8 cellular contexts compared by ENCODE assay signal in the genomic region with DNA sequence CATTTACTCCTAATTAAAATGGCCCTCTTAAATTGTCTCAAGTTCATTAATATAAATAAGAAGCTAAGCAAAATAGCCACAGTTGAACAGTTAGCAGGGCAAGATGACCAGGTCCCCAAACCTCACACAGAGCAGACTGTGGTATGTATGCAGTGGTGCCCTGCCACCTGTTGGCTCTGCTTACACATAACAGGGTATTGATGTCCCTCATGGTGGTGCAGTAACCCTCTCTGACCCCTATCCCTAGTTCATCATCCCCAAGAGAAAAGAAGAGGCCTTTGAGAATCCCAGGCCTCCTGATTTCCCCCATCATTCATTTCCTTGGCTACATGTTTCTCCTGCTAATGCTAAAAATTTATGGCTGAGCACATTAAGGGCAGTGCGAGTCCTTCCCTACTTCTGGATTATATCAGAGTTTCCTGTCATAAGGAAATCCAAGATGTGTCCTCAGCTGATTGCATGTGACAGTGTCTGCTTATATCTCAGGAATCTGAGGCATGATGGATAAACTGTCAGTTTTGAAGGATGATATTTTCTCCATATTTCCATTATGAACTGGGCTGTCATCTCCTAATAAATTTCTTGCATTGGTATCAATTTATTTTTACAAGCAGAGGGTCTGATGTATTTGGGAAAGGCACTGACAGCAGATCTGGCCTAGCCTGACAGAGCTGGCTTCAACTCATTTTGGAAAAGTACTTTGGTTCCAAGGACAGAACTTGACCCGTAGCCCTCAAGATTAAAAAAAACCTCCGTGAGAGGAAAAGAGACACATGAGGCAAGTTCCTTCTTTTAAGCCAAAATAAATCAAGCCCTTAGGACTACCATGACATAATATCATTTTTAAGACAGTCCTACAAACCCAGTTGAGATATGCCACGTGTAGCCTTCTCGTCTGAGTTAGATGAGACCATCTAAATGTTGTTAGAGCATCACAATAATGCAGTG.
DNase-seq lines count a peak whose midpoint lies in the region; ATAC-seq, FAIRE-seq and TF ChIP-seq lines count a peak whose summit lies in the region.

No MANE protein-coding gene starts in this region.

- no peaks in the 10 kb centered on the region for H3K9me3 ChIP-seq in endothelial cell of umbilical vein (replicated peaks; ENCODE audit: control insufficient read depth, insufficient read depth, low read length)

- no TSS peak for BruUV-seq in endothelial cell of umbilical vein (replicated peaks; lab: Mats Ljungman, UMichigan)

- H3K27ac ChIP-seq in GM23338 (ENCODE audit: low read depth) (no peak overlapping the region), endothelial cell of umbilical vein (ENCODE audit: insufficient read depth, low read depth, low read length) (no peak overlapping the region)

- peak; percentile 98 for ATAC-seq in GM23338
- peak; percentile 83 for ATAC-seq in sciatic nerve

- TF ChIP-seq POLR2A in endothelial cell of umbilical vein (IDR thresholded peaks at IDR 0.05; ENCODE audit: low read depth, low read length): no peak

- H3K27me3 ChIP-seq in GM23338 (ENCODE audit: insufficient read depth) (no peaks in the 10 kb centered on the region), endothelial cell of umbilical vein (ENCODE audit: control insufficient read depth in 2 of 2, insufficient read depth in 2 of 2, low read length in 2 of 2) (no peaks in the 10 kb centered on the region)

- peak; percentile 4 for DNase-seq in NCI-H1694 (lab: John Stamatoyannopoulos, UW)
- no peak for DNase-seq in NCI-H1694 treated with DMSO at 0.1 percent for 48 hours (lab: John Stamatoyannopoulos, UW)
- DNase-seq in GM23338 (ENCODE audit: low spot score): peak; percentile 81
- peak; percentile 53 for DNase-seq in NCI-H146 (lab: John Stamatoyannopoulos, UW)
- peak; percentile 32 for DNase-seq in endothelial cell of umbilical vein (ENCODE audit: low read depth, low spot score)
- no peak for DNase-seq in sciatic nerve (ENCODE audit: low spot score)
- DNase-seq in dedifferentiated amniotic fluid mesenchymal stem cell (ENCODE audit: extremely low spot score): no peak
- DNase-seq in mesenteric fat pad (ENCODE audit: low spot score): no peak

- H3K4me1 ChIP-seq in GM23338 (ENCODE audit: insufficient read depth) (peaks cover 7% of the 10 kb centered on the region; the same call in 1 of the 2 replicates), endothelial cell of umbilical vein (ENCODE audit: control insufficient read depth, extremely low read depth, insufficient read depth, low read length) (peaks cover 6% of the 10 kb centered on the region)

- CTCF ChIA-PET in endothelial cell of umbilical vein (lab: Charles Lee): interaction anchor here (3.1 kb wide), 1 partner anchor 9 kb away, joined by 9 read pairs; no protein-coding TSS in a partner anchor

- POLR2A ChIA-PET in endothelial cell of umbilical vein (lab: Charles Lee): no interaction called here

- H3K9me2 ChIP-seq in GM23338 (ENCODE audit: insufficient read depth): peaks cover 10% of the 10 kb centered on the region; the same call in 1 of the 2 replicates

- TF ChIP-seq CTCF in GM23338 (conservative IDR thresholded peaks at IDR 0.05; ENCODE audit: low read depth in 2 of 2): peak; percentile 69 to 87
- TF ChIP-seq CTCF in endothelial cell of umbilical vein (IDR thresholded peaks at IDR 0.05; ENCODE audit: extremely low read depth in 1 of 2, insufficient read depth in 1 of 2, low read depth in 1 of 2, low read length in 2 of 2): peak; percentile 39 to 57

- H2AFZ ChIP-seq in GM23338 (no peak overlapping the region), endothelial cell of umbilical vein (ENCODE audit: low read depth, low read length) (no peak overlapping the region)

- no peak overlapping the region for H3K27ac Mint-ChIP-seq in GM23338

- H3K27me3 Mint-ChIP-seq in GM23338 (ENCODE audit: insufficient read depth, low read depth, poor library complexity): peaks cover 2% of the 10 kb centered on the region

- no peaks in the 10 kb centered on the region for H3F3A ChIP-seq in GM23338 (replicated peaks; ENCODE audit: low read depth)

- no peaks in the 10 kb centered on the region for H3K36me3 ChIP-seq in GM23338 (ENCODE audit: insufficient read depth)
- no peaks in the 10 kb centered on the region for H3K36me3 ChIP-seq in endothelial cell of umbilical vein (ENCODE audit: control insufficient read depth in 2 of 2, extremely low read depth in 1 of 2, insufficient read depth in 2 of 2, low read length in 2 of 2)

- no peak overlapping the region for H3K4me3 Mint-ChIP-seq in GM23338

- H3K4me2 ChIP-seq in GM23338 (no peak overlapping the region), endothelial cell of umbilical vein (ENCODE audit: insufficient read depth, low read length) (no peak overlapping the region)

- FAIRE-seq in endothelial cell of umbilical vein (lab: Jason Lieb, UNC): peak; percentile 31

- no peaks in the 10 kb centered on the region for H3K9me1 ChIP-seq in endothelial cell of umbilical vein (replicated peaks; ENCODE audit: control insufficient read depth, extremely low read depth, insufficient read depth, low read length)

- H3K79me2 ChIP-seq in GM23338 (replicated peaks; ENCODE audit: insufficient read depth) (no peaks in the 10 kb centered on the region), endothelial cell of umbilical vein (ENCODE audit: control insufficient read depth, insufficient read depth, low read length) (no peaks in the 10 kb centered on the region)

- H3K9me3 Mint-ChIP-seq in GM23338: no peaks in the 10 kb centered on the region

- intact Hi-C loops in endothelial cell of umbilical vein (cut with micrococcal nuclease) (loop anchor here (5.0 to 10.0 kb wide), 2 partner anchors 113 to 180 kb away; no protein-coding TSS in a partner anchor), sciatic nerve (cut with DNase I) (no loop called here)

- no peak overlapping the region for H3K9ac ChIP-seq in endothelial cell of umbilical vein (replicated peaks; ENCODE audit: extremely low read depth, insufficient read depth, low read length)

- H3K36me3 Mint-ChIP-seq in GM23338 (ENCODE audit: low read depth): no peaks in the 10 kb centered on the region

- H3K4me1 Mint-ChIP-seq in GM23338: peaks cover 9% of the 10 kb centered on the region

- H4K20me1 ChIP-seq in GM23338 (replicated peaks; ENCODE audit: insufficient read depth): no peaks in the 10 kb centered on the region
- no peaks in the 10 kb centered on the region for H4K20me1 ChIP-seq in endothelial cell of umbilical vein (replicated peaks; ENCODE audit: control insufficient read depth, extremely low read depth, insufficient read depth, low read length)

- no peak overlapping the region for H3K4me3 ChIP-seq in GM23338
- H3K4me3 ChIP-seq in endothelial cell of umbilical vein (replicated peaks in 1 of 3; ENCODE audit: insufficient read depth in 1 of 3, low read depth in 1 of 3, low read length in 3 of 3): no peak overlapping the region

- dilution Hi-C loops in endothelial cell of umbilical vein (cut with MboI; ENCODE audit: extremely low pct_ligation_motif_present, low sequenced_read_pairs): no loop called here

TF ChIP-seq in GM23338, 12 proteins besides CTCF, POLR2A, EP300 and RAD21:
- no peak for TF ChIP-seq ZNF114 (CRISPR knock-in tag; IDR thresholded peaks at IDR 0.05)

TF ChIP-seq in endothelial cell of umbilical vein, 7 proteins besides CTCF, POLR2A, EP300 and RAD21:
- TF ChIP-seq JUN (IDR thresholded peaks at IDR 0.05; ENCODE audit: borderline replicate concordance, insufficient read depth, insufficient read length, low read depth): no peak
- TF ChIP-seq POLR2AphosphoS5 (IDR thresholded peaks at IDR 0.05; ENCODE audit: insufficient read depth, low read depth, low read length): no peak
- TF ChIP-seq FOS (IDR thresholded peaks at IDR 0.05; ENCODE audit: borderline replicate concordance, insufficient read depth, low read length): no peak
- no peak for TF ChIP-seq MYC (IDR thresholded peaks at IDR 0.05; ENCODE audit: low read depth, low read length)
- TF ChIP-seq, protein P1, sequence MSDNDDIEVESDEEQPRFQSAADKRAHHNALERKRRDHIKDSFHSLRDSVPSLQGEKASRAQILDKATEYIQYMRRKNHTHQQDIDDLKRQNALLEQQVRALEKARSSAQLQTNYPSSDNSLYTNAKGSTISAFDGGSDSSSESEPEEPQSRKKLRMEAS (IDR thresholded peaks at IDR 0.05; ENCODE audit: insufficient read depth, insufficient read length): no peak
- TF ChIP-seq GATA2 (IDR thresholded peaks at IDR 0.05; ENCODE audit: insufficient read depth, insufficient read length, low read depth, low read length): no peak
- TF ChIP-seq EZH2 (IDR thresholded peaks at IDR 0.05; ENCODE audit: borderline replicate concordance, low read depth, low read length, severe bottlenecking): no peak

Comparison
In these comparisons a context has a peak if more than half of its experiments do, and no peak if none do; other contexts are left out.
1. DNase-seq: peak in NCI-H1694 (single experiment), GM23338 (single experiment), NCI-H146 (single experiment) and endothelial cell of umbilical vein (single experiment); none in NCI-H1694 treated with DMSO at 0.1 percent for 48 hours (single experiment), sciatic nerve (single experiment), dedifferentiated amniotic fluid mesenchymal stem cell (single experiment) and mesenteric fat pad (single experiment).